1 cellular context compared by ENCODE assay signal in genomic region chr4:184617611-184618196, GRCh38.
TF ChIP-seq lines count a peak whose summit lies in the region.

No MANE protein-coding gene starts in this region.

TF ChIP-seq in GM12878, 131 proteins besides CTCF, POLR2A, EP300 and RAD21 (continued from another document):
- TF ChIP-seq MLLT1 (IDR thresholded peaks at IDR 0.05): 0 out of 2 replicates have a peak, but pooled peaks have one; percentile 31
- TF ChIP-seq PBX3 (IDR thresholded peaks at IDR 0.05; ENCODE audit: insufficient replicate concordance, low read depth, low read length): no peak
